Comparison of ENCODE assay signal across 1 cellular context in the genomic region with DNA sequence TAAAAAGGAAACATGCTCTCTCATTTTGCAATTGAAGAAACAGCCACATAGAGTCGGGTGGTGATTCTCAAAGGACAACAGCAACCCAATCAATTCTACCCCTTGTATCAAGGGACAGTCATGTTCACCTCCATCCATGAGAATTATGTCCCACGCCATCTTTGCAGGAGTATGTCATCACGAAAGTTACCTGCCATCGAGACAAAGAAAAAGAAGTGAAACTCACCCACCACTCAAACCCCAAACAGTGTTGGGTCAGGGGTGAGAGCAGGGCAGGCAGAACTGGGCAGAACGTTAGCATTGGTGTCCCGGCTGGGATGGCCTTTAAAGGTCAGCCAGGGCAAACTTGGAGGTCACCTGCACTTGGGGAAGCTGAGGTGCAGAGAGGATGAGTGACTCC.
A peak's percentile ranks its signal among the peaks of the same experiment; 100 is the strongest.
TF ChIP-seq lines count a peak whose summit lies in the region.

No MANE protein-coding gene starts in this region.

TF ChIP-seq in GM12878, 131 proteins besides CTCF, POLR2A, EP300 and RAD21:
- TF ChIP-seq RELA (IDR thresholded peaks at IDR 0.05; ENCODE audit: borderline replicate concordance, partially characterized antibody) = no peak
- 0 out of 2 replicates have a peak, but pooled peaks have one; percentile 53 for TF ChIP-seq PAX5 (IDR thresholded peaks at IDR 0.05; ENCODE audit: borderline replicate concordance, low read depth, low read length)
- TF ChIP-seq, protein P1, sequence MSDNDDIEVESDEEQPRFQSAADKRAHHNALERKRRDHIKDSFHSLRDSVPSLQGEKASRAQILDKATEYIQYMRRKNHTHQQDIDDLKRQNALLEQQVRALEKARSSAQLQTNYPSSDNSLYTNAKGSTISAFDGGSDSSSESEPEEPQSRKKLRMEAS (IDR thresholded peaks at IDR 0.05; ENCODE audit: low read depth, low read length) = peak; percentile 13; the same call in 1 of the 2 replicates
- no peak for TF ChIP-seq ZNF384 (IDR thresholded peaks at IDR 0.05; ENCODE audit: borderline replicate concordance, low read depth, low read length)
- TF ChIP-seq MEF2B (IDR thresholded peaks at IDR 0.05; ENCODE audit: partially characterized antibody, poor library complexity, severe bottlenecking) = peak; percentile 61
- TF ChIP-seq, protein P2, sequence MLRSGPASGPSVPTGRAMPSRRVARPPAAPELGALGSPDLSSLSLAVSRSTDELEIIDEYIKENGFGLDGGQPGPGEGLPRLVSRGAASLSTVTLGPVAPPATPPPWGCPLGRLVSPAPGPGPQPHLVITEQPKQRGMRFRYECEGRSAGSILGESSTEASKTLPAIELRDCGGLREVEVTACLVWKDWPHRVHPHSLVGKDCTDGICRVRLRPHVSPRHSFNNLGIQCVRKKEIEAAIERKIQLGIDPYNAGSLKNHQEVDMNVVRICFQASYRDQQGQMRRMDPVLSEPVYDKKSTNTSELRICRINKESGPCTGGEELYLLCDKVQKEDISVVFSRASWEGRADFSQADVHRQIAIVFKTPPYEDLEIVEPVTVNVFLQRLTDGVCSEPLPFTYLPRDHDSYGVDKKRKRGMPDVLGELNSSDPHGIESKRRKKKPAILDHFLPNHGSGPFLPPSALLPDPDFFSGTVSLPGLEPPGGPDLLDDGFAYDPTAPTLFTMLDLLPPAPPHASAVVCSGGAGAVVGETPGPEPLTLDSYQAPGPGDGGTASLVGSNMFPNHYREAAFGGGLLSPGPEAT (IDR thresholded peaks at IDR 0.05; ENCODE audit: low read depth) = peak; percentile 39; the same call in 1 of the 2 replicates
- TF ChIP-seq ATF7 (IDR thresholded peaks at IDR 0.05; ENCODE audit: low read depth) = peak; percentile 72; the same call in 1 of the 2 replicates
- TF ChIP-seq EGR1 (IDR thresholded peaks at IDR 0.05; ENCODE audit: borderline replicate concordance in 1 of 2, low read depth in 2 of 2, low read length in 2 of 2) = no peak
- TF ChIP-seq SREBF2 (IDR thresholded peaks at IDR 0.05; ENCODE audit: low read length) = no peak
- TF ChIP-seq EED (IDR thresholded peaks at IDR 0.05; ENCODE audit: low read depth) = peak; percentile 44; the same call in 1 of the 2 replicates
- TF ChIP-seq BCL11A (IDR thresholded peaks at IDR 0.05; ENCODE audit: low read depth, low read length) = no peak; the same call in 1 of the 2 replicates
- peak; percentile 37; the same call in 1 of the 2 replicates for TF ChIP-seq BMI1 (IDR thresholded peaks at IDR 0.05; ENCODE audit: borderline replicate concordance)
- TF ChIP-seq NFYA (IDR thresholded peaks at IDR 0.05; ENCODE audit: borderline replicate concordance, low read depth, low read length) = no peak
- TF ChIP-seq NR2F1 (conservative IDR thresholded peaks at IDR 0.05) = peak; percentile 97
- TF ChIP-seq HDAC6 (IDR thresholded peaks at IDR 0.05; ENCODE audit: unreplicated experiment) = no peak
- TF ChIP-seq, protein P3, sequence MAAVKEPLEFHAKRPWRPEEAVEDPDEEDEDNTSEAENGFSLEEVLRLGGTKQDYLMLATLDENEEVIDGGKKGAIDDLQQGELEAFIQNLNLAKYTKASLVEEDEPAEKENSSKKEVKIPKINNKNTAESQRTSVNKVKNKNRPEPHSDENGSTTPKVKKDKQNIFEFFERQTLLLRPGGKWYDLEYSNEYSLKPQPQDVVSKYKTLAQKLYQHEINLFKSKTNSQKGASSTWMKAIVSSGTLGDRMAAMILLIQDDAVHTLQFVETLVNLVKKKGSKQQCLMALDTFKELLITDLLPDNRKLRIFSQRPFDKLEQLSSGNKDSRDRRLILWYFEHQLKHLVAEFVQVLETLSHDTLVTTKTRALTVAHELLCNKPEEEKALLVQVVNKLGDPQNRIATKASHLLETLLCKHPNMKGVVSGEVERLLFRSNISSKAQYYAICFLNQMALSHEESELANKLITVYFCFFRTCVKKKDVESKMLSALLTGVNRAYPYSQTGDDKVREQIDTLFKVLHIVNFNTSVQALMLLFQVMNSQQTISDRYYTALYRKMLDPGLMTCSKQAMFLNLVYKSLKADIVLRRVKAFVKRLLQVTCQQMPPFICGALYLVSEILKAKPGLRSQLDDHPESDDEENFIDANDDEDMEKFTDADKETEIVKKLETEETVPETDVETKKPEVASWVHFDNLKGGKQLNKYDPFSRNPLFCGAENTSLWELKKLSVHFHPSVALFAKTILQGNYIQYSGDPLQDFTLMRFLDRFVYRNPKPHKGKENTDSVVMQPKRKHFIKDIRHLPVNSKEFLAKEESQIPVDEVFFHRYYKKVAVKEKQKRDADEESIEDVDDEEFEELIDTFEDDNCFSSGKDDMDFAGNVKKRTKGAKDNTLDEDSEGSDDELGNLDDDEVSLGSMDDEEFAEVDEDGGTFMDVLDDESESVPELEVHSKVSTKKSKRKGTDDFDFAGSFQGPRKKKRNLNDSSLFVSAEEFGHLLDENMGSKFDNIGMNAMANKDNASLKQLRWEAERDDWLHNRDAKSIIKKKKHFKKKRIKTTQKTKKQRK (IDR thresholded peaks at IDR 0.05; ENCODE audit: low read depth, low read length) = no peak
- TF ChIP-seq SP1 (IDR thresholded peaks at IDR 0.05; ENCODE audit: low read depth, low read length) = no peak
- no peak for TF ChIP-seq RCOR1 (conservative IDR thresholded peaks at IDR 0.05; ENCODE audit: low read depth, low read length)
- TF ChIP-seq CEBPB (IDR thresholded peaks at IDR 0.05; ENCODE audit: borderline replicate concordance in 1 of 2, low read depth in 2 of 2, low read length in 2 of 2) = no peak; a peak in 1 of 4 replicates
- no peak for TF ChIP-seq EZH2 (IDR thresholded peaks at IDR 0.05; ENCODE audit: borderline replicate concordance, control insufficient read depth, low read depth, low read length)
- TF ChIP-seq BHLHE40 (IDR thresholded peaks at IDR 0.05; ENCODE audit: borderline replicate concordance in 1 of 2, low read depth in 2 of 2, low read length in 1 of 2) = peak in 1 of 2 experiments; percentile 34; a peak in 1 of 4 replicates
- peak; percentile 75 for TF ChIP-seq MTA2 (IDR thresholded peaks at IDR 0.05; ENCODE audit: low read depth)
- peak; percentile 74 to 82; a peak in 3 of 4 replicates for TF ChIP-seq IKZF2 (IDR thresholded peaks at IDR 0.05)
- peak; percentile 68 for TF ChIP-seq RUNX3 (IDR thresholded peaks at IDR 0.05; ENCODE audit: low read length)
- no peak for TF ChIP-seq TCF3 (IDR thresholded peaks at IDR 0.05; ENCODE audit: borderline replicate concordance, insufficient read depth, low read depth, low read length)
- no peak for TF ChIP-seq HDGF (IDR thresholded peaks at IDR 0.05)
- no peak for TF ChIP-seq WRNIP1 (IDR thresholded peaks at IDR 0.05; ENCODE audit: borderline replicate concordance, low read depth, low read length)
- TF ChIP-seq, protein P4, sequence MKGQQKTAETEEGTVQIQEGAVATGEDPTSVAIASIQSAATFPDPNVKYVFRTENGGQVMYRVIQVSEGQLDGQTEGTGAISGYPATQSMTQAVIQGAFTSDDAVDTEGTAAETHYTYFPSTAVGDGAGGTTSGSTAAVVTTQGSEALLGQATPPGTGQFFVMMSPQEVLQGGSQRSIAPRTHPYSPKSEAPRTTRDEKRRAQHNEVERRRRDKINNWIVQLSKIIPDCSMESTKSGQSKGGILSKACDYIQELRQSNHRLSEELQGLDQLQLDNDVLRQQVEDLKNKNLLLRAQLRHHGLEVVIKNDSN (IDR thresholded peaks at IDR 0.05; ENCODE audit: borderline replicate concordance, extremely low read length, insufficient read depth, low read depth, low read length) = no peak
- peak; percentile 33; the same call in 1 of the 2 replicates for TF ChIP-seq CHD2 (IDR thresholded peaks at IDR 0.05; ENCODE audit: borderline replicate concordance, low read depth, low read length)
- TF ChIP-seq ESRRA (IDR thresholded peaks at IDR 0.05; ENCODE audit: low read length) = peak; percentile 31; the same call in 1 of the 2 replicates
- TF ChIP-seq SPI1 (IDR thresholded peaks at IDR 0.05; ENCODE audit: borderline replicate concordance, insufficient read depth, low read depth, low read length) = peak; percentile 79
- peak; percentile 80 for TF ChIP-seq IRF4 (IDR thresholded peaks at IDR 0.05; ENCODE audit: low read depth, low read length)
- no peak for TF ChIP-seq SREBF1 (IDR thresholded peaks at IDR 0.05; ENCODE audit: low read length)
- TF ChIP-seq GATAD2B (conservative IDR thresholded peaks at IDR 0.05; ENCODE audit: low read depth) = 0 out of 2 replicates have a peak, but pooled peaks have one; percentile 44
- TF ChIP-seq, protein P5, sequence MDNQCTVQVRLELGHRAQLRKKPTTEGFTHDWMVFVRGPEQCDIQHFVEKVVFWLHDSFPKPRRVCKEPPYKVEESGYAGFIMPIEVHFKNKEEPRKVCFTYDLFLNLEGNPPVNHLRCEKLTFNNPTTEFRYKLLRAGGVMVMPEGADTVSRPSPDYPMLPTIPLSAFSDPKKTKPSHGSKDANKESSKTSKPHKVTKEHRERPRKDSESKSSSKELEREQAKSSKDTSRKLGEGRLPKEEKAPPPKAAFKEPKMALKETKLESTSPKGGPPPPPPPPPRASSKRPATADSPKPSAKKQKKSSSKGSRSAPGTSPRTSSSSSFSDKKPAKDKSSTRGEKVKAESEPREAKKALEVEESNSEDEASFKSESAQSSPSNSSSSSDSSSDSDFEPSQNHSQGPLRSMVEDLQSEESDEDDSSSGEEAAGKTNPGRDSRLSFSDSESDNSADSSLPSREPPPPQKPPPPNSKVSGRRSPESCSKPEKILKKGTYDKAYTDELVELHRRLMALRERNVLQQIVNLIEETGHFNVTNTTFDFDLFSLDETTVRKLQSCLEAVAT (IDR thresholded peaks at IDR 0.05) = peak; percentile 38; the same call in 1 of the 2 replicates
- TF ChIP-seq, protein P6, sequence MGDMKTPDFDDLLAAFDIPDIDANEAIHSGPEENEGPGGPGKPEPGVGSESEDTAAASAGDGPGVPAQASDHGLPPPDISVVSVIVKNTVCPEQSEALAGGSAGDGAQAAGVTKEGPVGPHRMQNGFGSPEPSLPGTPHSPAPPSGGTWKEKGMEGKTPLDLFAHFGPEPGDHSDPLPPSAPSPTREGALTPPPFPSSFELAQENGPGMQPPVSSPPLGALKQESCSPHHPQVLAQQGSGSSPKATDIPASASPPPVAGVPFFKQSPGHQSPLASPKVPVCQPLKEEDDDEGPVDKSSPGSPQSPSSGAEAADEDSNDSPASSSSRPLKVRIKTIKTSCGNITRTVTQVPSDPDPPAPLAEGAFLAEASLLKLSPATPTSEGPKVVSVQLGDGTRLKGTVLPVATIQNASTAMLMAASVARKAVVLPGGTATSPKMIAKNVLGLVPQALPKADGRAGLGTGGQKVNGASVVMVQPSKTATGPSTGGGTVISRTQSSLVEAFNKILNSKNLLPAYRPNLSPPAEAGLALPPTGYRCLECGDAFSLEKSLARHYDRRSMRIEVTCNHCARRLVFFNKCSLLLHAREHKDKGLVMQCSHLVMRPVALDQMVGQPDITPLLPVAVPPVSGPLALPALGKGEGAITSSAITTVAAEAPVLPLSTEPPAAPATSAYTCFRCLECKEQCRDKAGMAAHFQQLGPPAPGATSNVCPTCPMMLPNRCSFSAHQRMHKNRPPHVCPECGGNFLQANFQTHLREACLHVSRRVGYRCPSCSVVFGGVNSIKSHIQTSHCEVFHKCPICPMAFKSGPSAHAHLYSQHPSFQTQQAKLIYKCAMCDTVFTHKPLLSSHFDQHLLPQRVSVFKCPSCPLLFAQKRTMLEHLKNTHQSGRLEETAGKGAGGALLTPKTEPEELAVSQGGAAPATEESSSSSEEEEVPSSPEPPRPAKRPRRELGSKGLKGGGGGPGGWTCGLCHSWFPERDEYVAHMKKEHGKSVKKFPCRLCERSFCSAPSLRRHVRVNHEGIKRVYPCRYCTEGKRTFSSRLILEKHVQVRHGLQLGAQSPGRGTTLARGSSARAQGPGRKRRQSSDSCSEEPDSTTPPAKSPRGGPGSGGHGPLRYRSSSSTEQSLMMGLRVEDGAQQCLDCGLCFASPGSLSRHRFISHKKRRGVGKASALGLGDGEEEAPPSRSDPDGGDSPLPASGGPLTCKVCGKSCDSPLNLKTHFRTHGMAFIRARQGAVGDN (IDR thresholded peaks at IDR 0.05) = peak; percentile 44; the same call in 1 of the 2 replicates
- peak; percentile 14; the same call in 1 of the 2 replicates for TF ChIP-seq NFIC (IDR thresholded peaks at IDR 0.05; ENCODE audit: low read depth, low read length)
- 0 out of 2 replicates have a peak, but pooled peaks have one; percentile 9 for TF ChIP-seq MEF2A (IDR thresholded peaks at IDR 0.05; ENCODE audit: insufficient read depth, low read depth, low read length)
- TF ChIP-seq, protein P7, sequence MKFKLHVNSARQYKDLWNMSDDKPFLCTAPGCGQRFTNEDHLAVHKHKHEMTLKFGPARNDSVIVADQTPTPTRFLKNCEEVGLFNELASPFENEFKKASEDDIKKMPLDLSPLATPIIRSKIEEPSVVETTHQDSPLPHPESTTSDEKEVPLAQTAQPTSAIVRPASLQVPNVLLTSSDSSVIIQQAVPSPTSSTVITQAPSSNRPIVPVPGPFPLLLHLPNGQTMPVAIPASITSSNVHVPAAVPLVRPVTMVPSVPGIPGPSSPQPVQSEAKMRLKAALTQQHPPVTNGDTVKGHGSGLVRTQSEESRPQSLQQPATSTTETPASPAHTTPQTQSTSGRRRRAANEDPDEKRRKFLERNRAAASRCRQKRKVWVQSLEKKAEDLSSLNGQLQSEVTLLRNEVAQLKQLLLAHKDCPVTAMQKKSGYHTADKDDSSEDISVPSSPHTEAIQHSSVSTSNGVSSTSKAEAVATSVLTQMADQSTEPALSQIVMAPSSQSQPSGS (IDR thresholded peaks at IDR 0.05; ENCODE audit: low read length) = 0 out of 2 replicates have a peak, but pooled peaks have one; percentile 41
- TF ChIP-seq NBN (IDR thresholded peaks at IDR 0.05) = peak; percentile 56; the same call in 1 of the 2 replicates
- no peak for TF ChIP-seq ZBED1 (IDR thresholded peaks at IDR 0.05; ENCODE audit: borderline replicate concordance)
- TF ChIP-seq NR2C1 (IDR thresholded peaks at IDR 0.05) = peak; percentile 53; the same call in 1 of the 2 replicates
- TF ChIP-seq ZNF207 (IDR thresholded peaks at IDR 0.05; ENCODE audit: borderline replicate concordance) = no peak
- peak; percentile 66 for TF ChIP-seq YY1 (IDR thresholded peaks at IDR 0.05; ENCODE audit: low read depth, low read length)
- TF ChIP-seq SRF (IDR thresholded peaks at IDR 0.05; ENCODE audit: low read depth in 2 of 2, low read length in 2 of 2) = no peak
- peak; percentile 78 for TF ChIP-seq IKZF1 (conservative IDR thresholded peaks at IDR 0.05)
- TF ChIP-seq TAF1 (IDR thresholded peaks at IDR 0.05; ENCODE audit: borderline replicate concordance, low read depth, low read length) = no peak
- TF ChIP-seq DPF2 (IDR thresholded peaks at IDR 0.05) = peak; percentile 90
TF ChIP-seq in GM12878: peak in this region for 27.
